Comparison of ENCODE assay signal across 2 cellular contexts in the genomic region with DNA sequence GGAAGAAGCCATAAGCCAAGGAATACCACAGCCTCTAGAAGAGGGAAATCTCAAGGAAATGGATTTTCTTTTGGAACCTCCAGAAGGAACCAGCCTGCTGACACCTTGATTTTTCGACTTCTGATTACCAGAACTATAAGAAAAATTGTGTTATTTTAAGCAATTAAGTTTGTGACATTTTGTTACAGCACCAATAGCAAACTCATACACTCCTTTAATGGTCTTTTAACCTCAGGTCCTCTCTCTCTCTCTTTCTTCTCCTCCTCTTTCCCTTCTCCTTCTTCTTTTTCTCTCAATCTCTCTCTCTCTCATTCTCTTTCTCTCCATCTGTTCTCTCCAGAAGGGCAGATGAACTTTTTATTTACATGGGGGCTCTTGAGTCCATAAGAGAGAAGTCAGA.
TF ChIP-seq lines count a peak whose summit lies in the region.

No MANE protein-coding gene starts in this region.

TF ChIP-seq in HepG2, 621 proteins besides CTCF, POLR2A, EP300 and RAD21:
- TF ChIP-seq ZNF12 (CRISPR knock-in tag; IDR thresholded peaks at IDR 0.05) (peak; percentile 91), ZBTB44 (CRISPR knock-in tag; IDR thresholded peaks at IDR 0.05) (no peak)
- TF ChIP-seq, protein P1, sequence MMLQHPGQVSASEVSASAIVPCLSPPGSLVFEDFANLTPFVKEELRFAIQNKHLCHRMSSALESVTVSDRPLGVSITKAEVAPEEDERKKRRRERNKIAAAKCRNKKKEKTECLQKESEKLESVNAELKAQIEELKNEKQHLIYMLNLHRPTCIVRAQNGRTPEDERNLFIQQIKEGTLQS (CRISPR knock-in tag; IDR thresholded peaks at IDR 0.05): no peak
TF ChIP-seq in HepG2: peak in this region for 1.

TF ChIP-seq in K562, 482 proteins besides CTCF, POLR2A, EP300 and RAD21:
- peak; percentile 93 for TF ChIP-seq ZNF12 (CRISPR knock-in tag; IDR thresholded peaks at IDR 0.05)
- TF ChIP-seq, protein P2, sequence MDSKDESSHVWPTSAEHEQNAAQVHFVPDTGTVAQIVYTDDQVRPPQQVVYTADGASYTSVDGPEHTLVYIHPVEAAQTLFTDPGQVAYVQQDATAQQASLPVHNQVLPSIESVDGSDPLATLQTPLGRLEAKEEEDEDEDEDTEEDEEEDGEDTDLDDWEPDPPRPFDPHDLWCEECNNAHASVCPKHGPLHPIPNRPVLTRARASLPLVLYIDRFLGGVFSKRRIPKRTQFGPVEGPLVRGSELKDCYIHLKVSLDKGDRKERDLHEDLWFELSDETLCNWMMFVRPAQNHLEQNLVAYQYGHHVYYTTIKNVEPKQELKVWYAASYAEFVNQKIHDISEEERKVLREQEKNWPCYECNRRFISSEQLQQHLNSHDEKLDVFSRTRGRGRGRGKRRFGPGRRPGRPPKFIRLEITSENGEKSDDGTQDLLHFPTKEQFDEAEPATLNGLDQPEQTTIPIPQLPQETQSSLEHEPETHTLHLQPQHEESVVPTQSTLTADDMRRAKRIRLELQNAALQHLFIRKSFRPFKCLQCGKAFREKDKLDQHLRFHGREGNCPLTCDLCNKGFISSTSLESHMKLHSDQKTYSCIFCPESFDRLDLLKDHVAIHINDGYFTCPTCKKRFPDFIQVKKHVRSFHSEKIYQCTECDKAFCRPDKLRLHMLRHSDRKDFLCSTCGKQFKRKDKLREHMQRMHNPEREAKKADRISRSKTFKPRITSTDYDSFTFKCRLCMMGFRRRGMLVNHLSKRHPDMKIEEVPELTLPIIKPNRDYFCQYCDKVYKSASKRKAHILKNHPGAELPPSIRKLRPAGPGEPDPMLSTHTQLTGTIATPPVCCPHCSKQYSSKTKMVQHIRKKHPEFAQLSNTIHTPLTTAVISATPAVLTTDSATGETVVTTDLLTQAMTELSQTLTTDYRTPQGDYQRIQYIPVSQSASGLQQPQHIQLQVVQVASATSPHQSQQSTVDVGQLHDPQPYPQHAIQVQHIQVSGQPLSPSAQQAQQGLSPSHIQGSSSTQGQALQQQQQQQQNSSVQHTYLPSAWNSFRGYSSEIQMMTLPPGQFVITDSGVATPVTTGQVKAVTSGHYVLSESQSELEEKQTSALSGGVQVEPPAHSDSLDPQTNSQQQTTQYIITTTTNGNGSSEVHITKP (IDR thresholded peaks at IDR 0.05; ENCODE audit: partially characterized antibody): no peak
- TF ChIP-seq, protein P3, sequence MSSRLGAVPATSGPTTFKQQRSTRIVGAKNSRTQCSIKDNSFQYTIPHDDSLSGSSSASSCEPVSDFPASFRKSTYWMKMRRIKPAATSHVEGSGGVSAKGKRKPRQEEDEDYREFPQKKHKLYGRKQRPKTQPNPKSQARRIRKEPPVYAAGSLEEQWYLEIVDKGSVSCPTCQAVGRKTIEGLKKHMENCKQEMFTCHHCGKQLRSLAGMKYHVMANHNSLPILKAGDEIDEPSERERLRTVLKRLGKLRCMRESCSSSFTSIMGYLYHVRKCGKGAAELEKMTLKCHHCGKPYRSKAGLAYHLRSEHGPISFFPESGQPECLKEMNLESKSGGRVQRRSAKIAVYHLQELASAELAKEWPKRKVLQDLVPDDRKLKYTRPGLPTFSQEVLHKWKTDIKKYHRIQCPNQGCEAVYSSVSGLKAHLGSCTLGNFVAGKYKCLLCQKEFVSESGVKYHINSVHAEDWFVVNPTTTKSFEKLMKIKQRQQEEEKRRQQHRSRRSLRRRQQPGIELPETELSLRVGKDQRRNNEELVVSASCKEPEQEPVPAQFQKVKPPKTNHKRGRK (tag; IDR thresholded peaks at IDR 0.05): 0 out of 2 replicates have a peak, but pooled peaks have one; percentile 16
